15 cellular contexts compared by ENCODE assay signal in the genomic region with DNA sequence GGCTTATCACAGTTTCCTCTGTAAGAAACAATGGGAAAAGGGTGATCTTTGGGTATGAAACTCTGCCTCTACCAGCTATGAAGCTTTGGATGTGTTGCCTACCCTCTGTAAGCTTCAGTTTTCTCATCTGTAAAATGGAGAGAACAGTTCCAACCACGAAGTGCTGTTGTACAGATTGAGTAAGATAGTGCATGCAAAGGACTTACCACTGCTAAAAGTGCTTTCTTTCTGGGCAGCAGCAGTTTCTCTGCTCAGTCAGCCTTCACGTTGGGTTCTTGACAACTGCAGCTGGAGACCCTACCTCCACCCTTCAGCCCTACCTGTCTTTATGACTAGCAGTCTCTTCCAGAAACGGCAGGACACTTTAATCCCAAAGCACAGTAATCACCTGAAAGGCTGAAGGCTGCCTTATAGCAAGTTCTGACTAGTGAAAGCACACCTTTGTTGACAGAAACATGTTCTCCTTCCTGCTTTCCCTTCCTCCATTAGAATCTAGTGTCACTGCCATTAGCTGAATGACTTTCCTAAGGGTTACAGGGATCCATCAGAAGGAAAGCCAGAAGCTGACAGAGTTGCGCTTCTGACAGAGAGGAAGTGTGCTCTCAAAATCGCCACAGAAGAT.
DNase-seq lines count a peak whose midpoint lies in the region; ATAC-seq and TF ChIP-seq lines count a peak whose summit lies in the region.
"Had no signal": no experiment of that assay in that cellular context is flagged by ENCODE, and none has a peak within 500 bp of the region (broad histone marks: within the 10 kb centered on the region; RNA-seq: fewer than 3 reads in every experiment).

No MANE protein-coding gene starts in this region.

- H3K36me3 ChIP-seq in breast epithelium (no peaks in the 10 kb centered on the region), mucosa of stomach (ENCODE audit: control insufficient read depth, insufficient read depth, low read length) (no peaks in the 10 kb centered on the region), upper lobe of left lung (no peaks in the 10 kb centered on the region)

- H3K4me3 ChIP-seq in breast epithelium: no peak overlapping the region
- H3K4me3 ChIP-seq in mucosa of stomach (ENCODE audit: low read length): peak overlapping the region; percentile 34
- H3K4me3 ChIP-seq in upper lobe of left lung: no peak overlapping the region

- no peak for DNase-seq in activated naive CD8-positive, alpha-beta T cell treated with anti-CD3 and anti-CD28 coated beads, Interleukin-2, amount 50 U/mL, for 24 hours
- no peak for DNase-seq in activated naive CD8-positive, alpha-beta T cell treated with anti-CD3 and anti-CD28 coated beads for 36 hours
- DNase-seq in breast epithelium (ENCODE audit: low spot score in 2 of 2) (no peak), upper lobe of left lung (no peak), COLO668 (lab: John Stamatoyannopoulos, UW; ENCODE audit: unreplicated experiment) (no peak)
- DNase-seq: activated CD4-positive, alpha-beta T cell treated with anti-CD3 and anti-CD28 coated beads, Interleukin-2, amount 10 ng/mL, durations not matched to agents 24 days and 14 days; Calu3; foreskin fibroblast; naive B cell; NCI-H1694 treated with DMSO at 0.1 percent for 48 hours had no signal

- no peaks in the 10 kb centered on the region for H3K9me3 Mint-ChIP-seq in activated naive CD8-positive, alpha-beta T cell treated with anti-CD3 and anti-CD28 coated beads, Interleukin-2, amount 50 U/mL, for 24 hours
- H3K9me3 Mint-ChIP-seq in activated naive CD8-positive, alpha-beta T cell treated with anti-CD3 and anti-CD28 coated beads for 36 hours: no peaks in the 10 kb centered on the region
- H3K9me3 Mint-ChIP-seq: activated CD4-positive, alpha-beta T cell treated with anti-CD3 and anti-CD28 coated beads, Interleukin-2, amount 10 ng/mL, durations not matched to agents 24 days and 14 days; naive B cell; T-helper 2 cell treated with Interferon-gamma antibody and Interleukin-4, amounts not matched to agents 5 μg/mL and 100 μg/mL, for 36 hours had no signal

- peak overlapping the region; percentile 27 for H3K9ac ChIP-seq in mucosa of stomach (ENCODE audit: low read length)
- H3K9ac ChIP-seq: KMS-11 had no signal

- H3K4me1 ChIP-seq in breast epithelium: peaks cover 3% of the 10 kb centered on the region in 2 donors
- H3K4me1 ChIP-seq in mucosa of stomach (ENCODE audit: control insufficient read depth, insufficient read depth, low read length): peaks cover 85% of the 10 kb centered on the region
- H3K4me1 ChIP-seq in upper lobe of left lung: peaks cover 19 to 46% (median 30%) of the 10 kb centered on the region in 4 donors

- no peak for TF ChIP-seq EP300 in upper lobe of left lung (IDR thresholded peaks at IDR 0.05)

- H3K4me3 Mint-ChIP-seq in activated naive CD8-positive, alpha-beta T cell treated with anti-CD3 and anti-CD28 coated beads, Interleukin-2, amount 50 U/mL, for 24 hours: no peak overlapping the region
- H3K4me3 Mint-ChIP-seq in activated naive CD8-positive, alpha-beta T cell treated with anti-CD3 and anti-CD28 coated beads for 36 hours: no peak overlapping the region
- H3K4me3 Mint-ChIP-seq: activated CD4-positive, alpha-beta T cell treated with anti-CD3 and anti-CD28 coated beads, Interleukin-2, amount 10 ng/mL, durations not matched to agents 24 days and 14 days; naive B cell; T-helper 2 cell treated with Interferon-gamma antibody and Interleukin-4, amounts not matched to agents 5 μg/mL and 100 μg/mL, for 36 hours had no signal

- no peaks in the 10 kb centered on the region for H3K36me3 Mint-ChIP-seq in activated naive CD8-positive, alpha-beta T cell treated with anti-CD3 and anti-CD28 coated beads, Interleukin-2, amount 50 U/mL, for 24 hours (ENCODE audit: low read depth)
- H3K36me3 Mint-ChIP-seq in activated naive CD8-positive, alpha-beta T cell treated with anti-CD3 and anti-CD28 coated beads for 36 hours: no peaks in the 10 kb centered on the region
- H3K36me3 Mint-ChIP-seq: naive B cell had no signal

- peak overlapping the region; percentile 68 to 84 for H3K27ac ChIP-seq in breast epithelium
- peak overlapping the region in 3 of 4 donors; percentile 31 to 74 (median 51) for H3K27ac ChIP-seq in upper lobe of left lung
- H3K27ac ChIP-seq: KMS-11 had no signal

- TF ChIP-seq POLR2A in breast epithelium (IDR thresholded peaks at IDR 0.05) (no peak), upper lobe of left lung (IDR thresholded peaks at IDR 0.05) (no peak)

- H3K27me3 ChIP-seq in breast epithelium: no peaks in the 10 kb centered on the region
- H3K27me3 ChIP-seq in mucosa of stomach (ENCODE audit: control insufficient read depth, insufficient read depth, low read length): no peaks in the 10 kb centered on the region
- no peaks in the 10 kb centered on the region for H3K27me3 ChIP-seq in upper lobe of left lung

- TF ChIP-seq CTCF in breast epithelium (IDR thresholded peaks at IDR 0.05) (no peak), upper lobe of left lung (IDR thresholded peaks at IDR 0.05) (no peak)

- ATAC-seq in activated naive CD8-positive, alpha-beta T cell treated with anti-CD3 and anti-CD28 coated beads, Interleukin-2, amount 50 U/mL, for 24 hours: peak; percentile 20
- ATAC-seq in upper lobe of left lung (ENCODE audit: low FRiP score in 2 of 2): no peak
- ATAC-seq in GM21529 (IDR thresholded peaks at IDR 0.05; ENCODE audit: unreplicated experiment): no peak
- no peak for ATAC-seq in HG03571 (IDR thresholded peaks at IDR 0.05; ENCODE audit: unreplicated experiment)

- H3K4me1 Mint-ChIP-seq in activated naive CD8-positive, alpha-beta T cell treated with anti-CD3 and anti-CD28 coated beads, Interleukin-2, amount 50 U/mL, for 24 hours: peaks cover 2% of the 10 kb centered on the region
- H3K4me1 Mint-ChIP-seq in activated naive CD8-positive, alpha-beta T cell treated with anti-CD3 and anti-CD28 coated beads for 36 hours: peaks cover 1% of the 10 kb centered on the region
- H3K4me1 Mint-ChIP-seq: naive B cell had no signal

- WGBS in upper lobe of left lung, 2 donors: 53 to 71% methylated on average over 5 of the region's 5 CpGs

- no peaks in the 10 kb centered on the region for H3K27me3 Mint-ChIP-seq in activated naive CD8-positive, alpha-beta T cell treated with anti-CD3 and anti-CD28 coated beads, Interleukin-2, amount 50 U/mL, for 24 hours
- no peaks in the 10 kb centered on the region for H3K27me3 Mint-ChIP-seq in activated naive CD8-positive, alpha-beta T cell treated with anti-CD3 and anti-CD28 coated beads for 36 hours
- H3K27me3 Mint-ChIP-seq: activated CD4-positive, alpha-beta T cell treated with anti-CD3 and anti-CD28 coated beads, Interleukin-2, amount 10 ng/mL, durations not matched to agents 24 days and 14 days had no signal

- no peak overlapping the region for H3K27ac Mint-ChIP-seq in activated naive CD8-positive, alpha-beta T cell treated with anti-CD3 and anti-CD28 coated beads, Interleukin-2, amount 50 U/mL, for 24 hours
- no peak overlapping the region for H3K27ac Mint-ChIP-seq in activated naive CD8-positive, alpha-beta T cell treated with anti-CD3 and anti-CD28 coated beads for 36 hours
- H3K27ac Mint-ChIP-seq: activated CD4-positive, alpha-beta T cell treated with anti-CD3 and anti-CD28 coated beads, Interleukin-2, amount 10 ng/mL, durations not matched to agents 24 days and 14 days had no signal

- intact Hi-C loops in breast epithelium (cut with DNase I; ENCODE audit: low total_unique reads): no loop called here

- H3K9me3 ChIP-seq in breast epithelium (no peaks in the 10 kb centered on the region), mucosa of stomach (ENCODE audit: control insufficient read depth, low read length) (no peaks in the 10 kb centered on the region), upper lobe of left lung (no peaks in the 10 kb centered on the region)
